Comparison of ENCODE assay signal across 8 cellular contexts in genomic region chr3:15796771-15797599, GRCh38. TPM values are rescaled to one million over a fixed set of nuclear protein-coding genes. Genes with fewer than 3 reads are reported as not detected.
DNase-seq lines count a peak whose midpoint lies in the region; ATAC-seq and TF ChIP-seq lines count a peak whose summit lies in the region.

No MANE protein-coding gene starts in this region.

- no peaks in the 10 kb centered on the region for H3K36me3 ChIP-seq in HAP-1 (replicated peaks)
- H3K36me3 ChIP-seq in colonic mucosa: no peaks in the 10 kb centered on the region
- H3K36me3 ChIP-seq in subcutaneous abdominal adipose tissue (ENCODE audit: control insufficient read depth in 5 of 5, insufficient read depth in 5 of 5, low read length in 5 of 5): peaks cover 0 to 4% (median 0%) of the 10 kb centered on the region in 5 donors

- in situ Hi-C loops in HAP-1 (cut with MboI; ENCODE audit: low sequenced_read_pairs): no loop called here

- H3K4me3 ChIP-seq in HAP-1: no peak overlapping the region
- H3K4me3 ChIP-seq in colonic mucosa: peak overlapping the region; percentile 14
- H3K4me3 ChIP-seq in subcutaneous abdominal adipose tissue (ENCODE audit: low read depth in 1 of 5, low read length in 5 of 5): peak overlapping the region; percentile 69 to 82 (median 77)

- H3K27me3 ChIP-seq in HAP-1 (ENCODE audit: low read depth) (no peaks in the 10 kb centered on the region), colonic mucosa (no peaks in the 10 kb centered on the region), subcutaneous abdominal adipose tissue (ENCODE audit: control insufficient read depth in 5 of 5, insufficient read depth in 4 of 5, low read length in 5 of 5) (no peaks in the 10 kb centered on the region)

- DNase-seq in Ammon's horn (ENCODE audit: low spot score) (peak; percentile 74), HAP-1 (ENCODE audit: low spot score in 2 of 2) (peak; percentile 38 to 43), RPMI7951 (ENCODE audit: low read depth) (peak; percentile 81), colonic mucosa (no peak), left lobe of liver (ENCODE audit: low spot score) (no peak), NCI-H748 (lab: John Stamatoyannopoulos, UW; ENCODE audit: unreplicated experiment) (no peak)

- intact Hi-C loops in colonic mucosa (cut with DNase I): no loop called here

- ATAC-seq in left lobe of liver (peak; percentile 63), HG02840 (IDR thresholded peaks at IDR 0.05; ENCODE audit: low FRiP score, unreplicated experiment) (no peak)

- TF ChIP-seq CTCF in colonic mucosa (IDR thresholded peaks at IDR 0.05): no peak

- H3K9me3 ChIP-seq in HAP-1 (no peaks in the 10 kb centered on the region), colonic mucosa (no peaks in the 10 kb centered on the region), subcutaneous abdominal adipose tissue (ENCODE audit: control insufficient read depth in 5 of 5, low read length in 5 of 5) (no peaks in the 10 kb centered on the region)

- peak overlapping the region; percentile 78 for H3K27ac ChIP-seq in colonic mucosa
- H3K27ac ChIP-seq in subcutaneous abdominal adipose tissue (ENCODE audit: low read depth, low read length): peak overlapping the region; percentile 95

- H3K9ac ChIP-seq in colonic mucosa (ENCODE audit: low read depth in 2 of 2, low read length in 2 of 2) (peak overlapping the region; percentile 31 to 56), subcutaneous abdominal adipose tissue (ENCODE audit: low read length in 5 of 5) (peak overlapping the region; percentile 74 to 97 (median 81))

- peaks cover 36% of the 10 kb centered on the region for H3K4me1 ChIP-seq in HAP-1
- H3K4me1 ChIP-seq in colonic mucosa: no peaks in the 10 kb centered on the region
- H3K4me1 ChIP-seq in subcutaneous abdominal adipose tissue (ENCODE audit: control insufficient read depth in 5 of 5, insufficient read depth in 5 of 5, low read length in 5 of 5): peaks cover 0 to 47% (median 34%) of the 10 kb centered on the region in 5 donors

RNA-seq across cellular contexts. Expression of gene ANKRD28, which starts 0.8 kb away (rescaled TPM):
- 82.4 and 96.8 TPM in 2 replicates for total RNA-seq in RPMI7951 (2014; rRNA removed; shearing (Covaris generic))
- total RNA-seq in colonic mucosa: 10 to 100 TPM; 40.7 to 46.2 TPM
- 27.2 TPM for total RNA-seq in left lobe of liver

Comparison
In these comparisons a context has a peak if more than half of its experiments do, and no peak if none do; other contexts are left out.
1. DNase-seq: peak in Ammon's horn (single experiment), HAP-1 (2 of 2) and RPMI7951 (single experiment); none in colonic mucosa (single experiment), left lobe of liver (single experiment) and NCI-H748 (single experiment).